In the genomic region with DNA sequence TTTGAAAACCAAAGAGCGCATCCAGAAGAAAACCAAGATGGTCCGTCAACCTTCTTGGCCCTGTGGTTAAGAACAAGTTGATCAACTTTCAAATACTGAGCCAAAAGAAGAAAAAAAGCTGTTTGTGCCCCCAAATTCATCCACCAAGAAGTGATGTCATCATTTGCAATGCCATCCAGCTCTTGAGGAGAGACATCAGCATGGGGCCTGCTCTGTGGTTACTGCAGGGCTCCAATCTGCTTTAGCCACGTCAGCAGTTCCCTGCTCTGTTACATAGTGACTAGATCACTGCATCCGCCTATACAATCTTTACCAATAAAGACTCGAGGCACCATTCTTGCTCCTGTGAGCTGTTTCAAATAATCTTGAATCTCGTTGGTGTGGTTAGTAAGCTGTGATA, we compare ENCODE assay signal across 29 cellular contexts.
"Had no signal": no experiment of that assay in that cellular context is flagged by ENCODE, and none has a peak within 500 bp of the region (broad histone marks: within the 10 kb centered on the region; RNA-seq: fewer than 3 reads in every experiment).

No MANE protein-coding gene starts in this region.

- H3K27me3 ChIP-seq: ascending aorta, cardiac muscle cell had no signal

- H3K4me1 ChIP-seq: ascending aorta, breast epithelium had no signal

- H3K36me3 ChIP-seq: ascending aorta, breast epithelium, cardiac muscle cell had no signal

- DNase-seq: activated CD4-positive, alpha-beta memory T cell treated with anti-CD3 and anti-CD28 coated beads, Interleukin-2, amount 10 ng/mL, durations not matched to agents 7 days and 5 days; activated CD4-positive, alpha-beta T cell treated with anti-CD3 and anti-CD28 coated beads for 36 hours; activated CD4-positive, alpha-beta T cell treated with anti-CD3 and anti-CD28 coated beads, Interleukin-2, amount 10 ng/mL, durations not matched to agents 7 days and 5 days; activated CD4-positive, alpha-beta T cell treated with anti-CD3 and anti-CD28 coated beads, Interleukin-2, amount 50 U/mL, for 4 hours; activated CD4-positive, CD25-positive, alpha-beta regulatory T cell; activated CD4-positive, CD25-positive, alpha-beta regulatory T cell treated with anti-CD3 and anti-CD28 coated beads, Interleukin-2, amount 50 U/mL, for 72 hours; activated CD8-positive, alpha-beta memory T cell treated with anti-CD3 and anti-CD28 coated beads for 24 hours; activated effector memory CD4-positive, alpha-beta T cell treated with Interleukin-2 at 50 U/mL for 16 hours; activated gamma-delta T cell treated with Interleukin-2 at 50 U/mL for 16 hours; activated naive CD4-positive, alpha-beta T cell treated with anti-CD3 and anti-CD28 coated beads, Interleukin-2, amount 50 U/mL, for 16 hours; activated naive CD4-positive, alpha-beta T cell treated with Interleukin-2 at 50 U/mL for 16 hours; activated T-cell treated with anti-CD3 and anti-CD28 coated beads, Interleukin-2, amount 50 U/mL, for 4 hours; central memory CD4-positive, alpha-beta T cell; cerebellar nuclear complex; dorsolateral prefrontal cortex; effector memory CD4-positive, alpha-beta T cell; endodermal cell; foreskin fibroblast; head of caudate nucleus; hippocampal formation; T-helper 17 cell; T1000 had no signal

- H3K4me3 ChIP-seq: ascending aorta, breast epithelium, cardiac muscle cell, coronary artery, dorsolateral prefrontal cortex had no signal

- H3K9me3 ChIP-seq: ascending aorta, breast epithelium had no signal

- ATAC-seq: activated CD4-positive, alpha-beta T cell treated with anti-CD3 and anti-CD28 coated beads for 36 hours; activated T-cell treated with anti-CD3 and anti-CD28 coated beads, Interleukin-2, amount 50 U/mL, for 4 hours; activated T-helper 17 cell treated with anti-CD3 and anti-CD28 coated beads, Interleukin-2, amount 50 U/mL, for 72 hours; esophagus mucosa; T-helper 17 cell had no signal

- H3K27ac ChIP-seq: ascending aorta, breast epithelium, cardiac muscle cell, coronary artery, dorsolateral prefrontal cortex had no signal

- FAIRE-seq: frontal cortex had no signal
